19 cellular contexts compared by ENCODE assay signal in the genomic region with DNA sequence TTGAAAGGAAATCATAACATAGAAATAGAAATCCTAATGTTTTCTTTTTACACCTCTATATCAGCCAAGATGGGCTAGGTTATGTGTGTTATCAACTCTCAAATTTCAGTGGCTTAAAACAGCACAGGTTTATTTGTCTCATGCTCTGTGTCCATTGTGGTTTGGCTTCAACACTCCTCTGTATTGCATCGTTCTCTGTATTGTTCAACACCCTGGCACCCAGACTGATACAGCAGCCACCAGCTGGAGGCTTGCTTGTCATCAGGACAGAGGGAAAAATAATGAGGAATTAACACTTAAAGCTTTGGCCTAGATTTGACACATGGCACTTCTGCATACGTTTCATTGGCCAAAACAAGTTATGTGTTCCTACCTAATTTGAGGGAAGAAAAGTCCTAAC.
DNase-seq lines count a peak whose midpoint lies in the region; ATAC-seq and TF ChIP-seq lines count a peak whose summit lies in the region.
"Had no signal": no experiment of that assay in that cellular context is flagged by ENCODE, and none has a peak within 500 bp of the region (broad histone marks: within the 10 kb centered on the region; RNA-seq: fewer than 3 reads in every experiment).

No MANE protein-coding gene starts in this region.

- no peaks in the 10 kb centered on the region for H4K20me1 ChIP-seq in OCI-LY3 (ENCODE audit: insufficient read depth, low read length)

- ATAC-seq in GM21529 (IDR thresholded peaks at IDR 0.05; ENCODE audit: unreplicated experiment) (peak; percentile 5), HG02938 (IDR thresholded peaks at IDR 0.05; ENCODE audit: unreplicated experiment) (no peak)

- no peaks in the 10 kb centered on the region for H3K27me3 ChIP-seq in OCI-LY3 (ENCODE audit: low read depth, low read length)
- H3K27me3 ChIP-seq: brain microvascular endothelial cell, ovary, vagina had no signal

- no peak for TF ChIP-seq CTCF in AG10803 (conservative IDR thresholded peaks at IDR 0.05; ENCODE audit: low read length)
- TF ChIP-seq CTCF in OCI-LY3 (IDR thresholded peaks at IDR 0.05; ENCODE audit: low read depth, low read length) = no peak
- TF ChIP-seq CTCF in fibroblast of pulmonary artery (IDR thresholded peaks at IDR 0.05; ENCODE audit: low read length, missing control alignments) = no peak

- H3K4me1 ChIP-seq in OCI-LY3 (ENCODE audit: low read length) = peaks cover 11% of the 10 kb centered on the region
- H3K4me1 ChIP-seq: vagina had no signal

- H3K9me3 ChIP-seq in OCI-LY3 (ENCODE audit: insufficient read depth, low read length) = no peaks in the 10 kb centered on the region
- H3K9me3 ChIP-seq: ovary, vagina had no signal

- H3K27ac ChIP-seq in OCI-LY3 (ENCODE audit: low read length) = no peak overlapping the region
- H3K27ac ChIP-seq: brain microvascular endothelial cell, ovary, vagina had no signal

- H3K9ac ChIP-seq in OCI-LY3 (ENCODE audit: low read length) = no peak overlapping the region

- H3K4me3 ChIP-seq in AG10803 (ENCODE audit: low read length) (no peak overlapping the region), OCI-LY3 (ENCODE audit: low read length) (no peak overlapping the region), fibroblast of pulmonary artery (replicated peaks; ENCODE audit: low read depth, low read length) (no peak overlapping the region)
- H3K4me3 ChIP-seq: ovary, vagina had no signal

- no peak overlapping the region for H2AFZ ChIP-seq in OCI-LY3 (ENCODE audit: low read depth, low read length)

- no peaks in the 10 kb centered on the region for H3K79me2 ChIP-seq in OCI-LY3 (ENCODE audit: low read length)

- H3K36me3 ChIP-seq in OCI-LY3 (replicated peaks; ENCODE audit: low read depth, low read length) = no peaks in the 10 kb centered on the region
- H3K36me3 ChIP-seq: brain microvascular endothelial cell, ovary, vagina had no signal

- peak; percentile 57 for DNase-seq in AG10803 (ENCODE audit: low read depth)
- DNase-seq in fibroblast of pulmonary artery (ENCODE audit: low read depth) = peak; percentile 40
- no peak for DNase-seq in cerebellum (ENCODE audit: low spot score)
- DNase-seq in activated naive CD4-positive, alpha-beta T cell treated with Interleukin-2 at 50 U/mL for 16 hours = no peak
- no peak for DNase-seq in HCEC 1CT
- DNase-seq: activated CD4-positive, CD25-positive, alpha-beta regulatory T cell treated with anti-CD3 and anti-CD28 coated beads, Interleukin-2, amount 50 U/mL, for 72 hours; activated CD8-positive, alpha-beta memory T cell treated with anti-CD3 and anti-CD28 coated beads, Interleukin-2, amount 50 U/mL, for 4 hours; activated naive CD4-positive, alpha-beta T cell treated with anti-CD3 and anti-CD28 coated beads for 36 hours; AML-193; brain microvascular endothelial cell; head of caudate nucleus; islet precursor cell; NCI-H1092 treated with DMSO at 0.1 percent for 48 hours; NCI-H526 treated with DMSO at 0.1 percent for 48 hours; ovary had no signal

- peak overlapping the region; percentile 5; the same call in 1 of the 2 replicates for H3K4me2 ChIP-seq in OCI-LY3 (ENCODE audit: low read length)

Comparison
In these comparisons a context has a peak if more than half of its experiments do, and no peak if none do; other contexts are left out.
1. DNase-seq: peak in AG10803 (single experiment) and fibroblast of pulmonary artery (single experiment); none in cerebellum (single experiment), activated naive CD4-positive, alpha-beta T cell treated with Interleukin-2 at 50 U/mL for 16 hours (single experiment) and HCEC 1CT (single experiment).